1 cellular context compared by ENCODE assay signal in the genomic region with DNA sequence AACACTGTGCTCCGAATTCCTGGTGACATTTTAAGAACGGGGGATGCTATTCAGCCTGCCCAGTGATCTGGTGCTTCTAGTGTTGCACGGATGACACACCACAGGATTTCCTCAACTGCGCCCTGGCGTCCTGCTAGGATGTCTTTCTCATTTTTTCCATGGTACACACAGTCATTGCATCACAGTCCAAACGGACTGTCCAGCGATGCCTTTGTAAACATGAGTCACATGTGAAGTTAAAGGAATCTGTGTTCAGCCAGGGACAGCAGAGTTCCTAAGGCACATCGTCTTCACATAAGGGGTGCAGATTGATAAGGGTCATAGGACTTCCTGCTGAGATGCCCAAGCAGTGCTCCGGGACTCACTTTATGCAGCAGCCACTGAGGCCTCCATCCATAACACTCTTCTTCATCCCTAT.
TF ChIP-seq lines count a peak whose summit lies in the region.

No MANE protein-coding gene starts in this region.

TF ChIP-seq in HepG2, 621 proteins besides CTCF, POLR2A, EP300 and RAD21 (continued from another document and continues in another):
- TF ChIP-seq, protein P1, sequence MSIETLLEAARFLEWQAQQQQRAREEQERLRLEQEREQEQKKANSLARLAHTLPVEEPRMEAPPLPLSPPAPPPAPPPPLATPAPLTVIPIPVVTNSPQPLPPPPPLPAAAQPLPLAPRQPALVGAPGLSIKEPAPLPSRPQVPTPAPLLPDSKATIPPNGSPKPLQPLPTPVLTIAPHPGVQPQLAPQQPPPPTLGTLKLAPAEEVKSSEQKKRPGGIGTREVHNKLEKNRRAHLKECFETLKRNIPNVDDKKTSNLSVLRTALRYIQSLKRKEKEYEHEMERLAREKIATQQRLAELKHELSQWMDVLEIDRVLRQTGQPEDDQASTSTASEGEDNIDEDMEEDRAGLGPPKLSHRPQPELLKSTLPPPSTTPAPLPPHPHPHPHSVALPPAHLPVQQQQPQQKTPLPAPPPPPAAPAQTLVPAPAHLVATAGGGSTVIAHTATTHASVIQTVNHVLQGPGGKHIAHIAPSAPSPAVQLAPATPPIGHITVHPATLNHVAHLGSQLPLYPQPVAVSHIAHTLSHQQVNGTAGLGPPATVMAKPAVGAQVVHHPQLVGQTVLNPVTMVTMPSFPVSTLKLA (IDR thresholded peaks at IDR 0.05): peak; percentile 80
- TF ChIP-seq SNRNP70 (IDR thresholded peaks at IDR 0.05; ENCODE audit: low read depth, low read length): no peak
- peak; percentile 53 for TF ChIP-seq ZNF263 (CRISPR knock-in tag; IDR thresholded peaks at IDR 0.05)
- peak; percentile 86 for TF ChIP-seq SOX5 (CRISPR knock-in tag; IDR thresholded peaks at IDR 0.05; ENCODE audit: borderline replicate concordance)
- TF ChIP-seq ISX (CRISPR knock-in tag; conservative IDR thresholded peaks at IDR 0.05): no peak
- TF ChIP-seq, protein P2, sequence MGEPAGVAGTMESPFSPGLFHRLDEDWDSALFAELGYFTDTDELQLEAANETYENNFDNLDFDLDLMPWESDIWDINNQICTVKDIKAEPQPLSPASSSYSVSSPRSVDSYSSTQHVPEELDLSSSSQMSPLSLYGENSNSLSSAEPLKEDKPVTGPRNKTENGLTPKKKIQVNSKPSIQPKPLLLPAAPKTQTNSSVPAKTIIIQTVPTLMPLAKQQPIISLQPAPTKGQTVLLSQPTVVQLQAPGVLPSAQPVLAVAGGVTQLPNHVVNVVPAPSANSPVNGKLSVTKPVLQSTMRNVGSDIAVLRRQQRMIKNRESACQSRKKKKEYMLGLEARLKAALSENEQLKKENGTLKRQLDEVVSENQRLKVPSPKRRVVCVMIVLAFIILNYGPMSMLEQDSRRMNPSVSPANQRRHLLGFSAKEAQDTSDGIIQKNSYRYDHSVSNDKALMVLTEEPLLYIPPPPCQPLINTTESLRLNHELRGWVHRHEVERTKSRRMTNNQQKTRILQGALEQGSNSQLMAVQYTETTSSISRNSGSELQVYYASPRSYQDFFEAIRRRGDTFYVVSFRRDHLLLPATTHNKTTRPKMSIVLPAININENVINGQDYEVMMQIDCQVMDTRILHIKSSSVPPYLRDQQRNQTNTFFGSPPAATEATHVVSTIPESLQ (CRISPR knock-in tag; conservative IDR thresholded peaks at IDR 0.05): 0 out of 2 replicates have a peak, but pooled peaks have one; percentile 43
- TF ChIP-seq ZFP36L2 (CRISPR knock-in tag; IDR thresholded peaks at IDR 0.05): no peak
- TF ChIP-seq, protein P3, sequence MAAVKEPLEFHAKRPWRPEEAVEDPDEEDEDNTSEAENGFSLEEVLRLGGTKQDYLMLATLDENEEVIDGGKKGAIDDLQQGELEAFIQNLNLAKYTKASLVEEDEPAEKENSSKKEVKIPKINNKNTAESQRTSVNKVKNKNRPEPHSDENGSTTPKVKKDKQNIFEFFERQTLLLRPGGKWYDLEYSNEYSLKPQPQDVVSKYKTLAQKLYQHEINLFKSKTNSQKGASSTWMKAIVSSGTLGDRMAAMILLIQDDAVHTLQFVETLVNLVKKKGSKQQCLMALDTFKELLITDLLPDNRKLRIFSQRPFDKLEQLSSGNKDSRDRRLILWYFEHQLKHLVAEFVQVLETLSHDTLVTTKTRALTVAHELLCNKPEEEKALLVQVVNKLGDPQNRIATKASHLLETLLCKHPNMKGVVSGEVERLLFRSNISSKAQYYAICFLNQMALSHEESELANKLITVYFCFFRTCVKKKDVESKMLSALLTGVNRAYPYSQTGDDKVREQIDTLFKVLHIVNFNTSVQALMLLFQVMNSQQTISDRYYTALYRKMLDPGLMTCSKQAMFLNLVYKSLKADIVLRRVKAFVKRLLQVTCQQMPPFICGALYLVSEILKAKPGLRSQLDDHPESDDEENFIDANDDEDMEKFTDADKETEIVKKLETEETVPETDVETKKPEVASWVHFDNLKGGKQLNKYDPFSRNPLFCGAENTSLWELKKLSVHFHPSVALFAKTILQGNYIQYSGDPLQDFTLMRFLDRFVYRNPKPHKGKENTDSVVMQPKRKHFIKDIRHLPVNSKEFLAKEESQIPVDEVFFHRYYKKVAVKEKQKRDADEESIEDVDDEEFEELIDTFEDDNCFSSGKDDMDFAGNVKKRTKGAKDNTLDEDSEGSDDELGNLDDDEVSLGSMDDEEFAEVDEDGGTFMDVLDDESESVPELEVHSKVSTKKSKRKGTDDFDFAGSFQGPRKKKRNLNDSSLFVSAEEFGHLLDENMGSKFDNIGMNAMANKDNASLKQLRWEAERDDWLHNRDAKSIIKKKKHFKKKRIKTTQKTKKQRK (IDR thresholded peaks at IDR 0.05; ENCODE audit: low read length): no peak
- no peak for TF ChIP-seq RNF2 (conservative IDR thresholded peaks at IDR 0.05; ENCODE audit: low read depth)
- no peak for TF ChIP-seq ZNF24 (IDR thresholded peaks at IDR 0.05)
- TF ChIP-seq ZNF589 (CRISPR knock-in tag; conservative IDR thresholded peaks at IDR 0.05): peak; percentile 51; the same call in 1 of the 2 replicates
- TF ChIP-seq HMGA1 (CRISPR knock-in tag; conservative IDR thresholded peaks at IDR 0.05): no peak
- no peak for TF ChIP-seq NFE2 (CRISPR knock-in tag; IDR thresholded peaks at IDR 0.05)
- no peak for TF ChIP-seq ZSCAN22 (CRISPR knock-in tag; IDR thresholded peaks at IDR 0.05)
- TF ChIP-seq, protein P4, sequence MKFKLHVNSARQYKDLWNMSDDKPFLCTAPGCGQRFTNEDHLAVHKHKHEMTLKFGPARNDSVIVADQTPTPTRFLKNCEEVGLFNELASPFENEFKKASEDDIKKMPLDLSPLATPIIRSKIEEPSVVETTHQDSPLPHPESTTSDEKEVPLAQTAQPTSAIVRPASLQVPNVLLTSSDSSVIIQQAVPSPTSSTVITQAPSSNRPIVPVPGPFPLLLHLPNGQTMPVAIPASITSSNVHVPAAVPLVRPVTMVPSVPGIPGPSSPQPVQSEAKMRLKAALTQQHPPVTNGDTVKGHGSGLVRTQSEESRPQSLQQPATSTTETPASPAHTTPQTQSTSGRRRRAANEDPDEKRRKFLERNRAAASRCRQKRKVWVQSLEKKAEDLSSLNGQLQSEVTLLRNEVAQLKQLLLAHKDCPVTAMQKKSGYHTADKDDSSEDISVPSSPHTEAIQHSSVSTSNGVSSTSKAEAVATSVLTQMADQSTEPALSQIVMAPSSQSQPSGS (CRISPR knock-in tag; IDR thresholded peaks at IDR 0.05): peak; percentile 86
- TF ChIP-seq PRPF4 (IDR thresholded peaks at IDR 0.05; ENCODE audit: low read depth, low read length, poor library complexity, severe bottlenecking): no peak
- TF ChIP-seq TARDBP (CRISPR knock-in tag; IDR thresholded peaks at IDR 0.05): peak; percentile 91
- TF ChIP-seq HDAC6 (IDR thresholded peaks at IDR 0.05; ENCODE audit: low read depth, low read length): no peak
- TF ChIP-seq HDAC1 (CRISPR knock-in tag; IDR thresholded peaks at IDR 0.05): peak; percentile 88
- TF ChIP-seq ZNF225 (CRISPR knock-in tag; IDR thresholded peaks at IDR 0.05): no peak
- peak; percentile 72 for TF ChIP-seq TBL1XR1 (IDR thresholded peaks at IDR 0.05; ENCODE audit: borderline replicate concordance, low read length, partially characterized antibody)
- no peak for TF ChIP-seq POLR2AphosphoS5 (IDR thresholded peaks at IDR 0.05; ENCODE audit: low read depth, low read length)
- no peak for TF ChIP-seq ZNF451 (CRISPR knock-in tag; IDR thresholded peaks at IDR 0.05)
- no peak for TF ChIP-seq TAF1 (CRISPR knock-in tag; IDR thresholded peaks at IDR 0.05)
- peak; percentile 71; the same call in 1 of the 2 replicates for TF ChIP-seq ZFP1 (CRISPR knock-in tag; IDR thresholded peaks at IDR 0.05)
- TF ChIP-seq NR2F1 (CRISPR knock-in tag; IDR thresholded peaks at IDR 0.05): peak in 1 of 2 experiments; percentile 39; a peak in 1 of 4 replicates
- no peak for TF ChIP-seq RORA (CRISPR knock-in tag; IDR thresholded peaks at IDR 0.05)
- TF ChIP-seq MIER3 (CRISPR knock-in tag; IDR thresholded peaks at IDR 0.05; ENCODE audit: borderline replicate concordance): peak; percentile 96; the same call in 1 of the 2 replicates
- no peak for TF ChIP-seq ZNF775 (CRISPR knock-in tag; IDR thresholded peaks at IDR 0.05; ENCODE audit: borderline replicate concordance)
- TF ChIP-seq, protein P5, sequence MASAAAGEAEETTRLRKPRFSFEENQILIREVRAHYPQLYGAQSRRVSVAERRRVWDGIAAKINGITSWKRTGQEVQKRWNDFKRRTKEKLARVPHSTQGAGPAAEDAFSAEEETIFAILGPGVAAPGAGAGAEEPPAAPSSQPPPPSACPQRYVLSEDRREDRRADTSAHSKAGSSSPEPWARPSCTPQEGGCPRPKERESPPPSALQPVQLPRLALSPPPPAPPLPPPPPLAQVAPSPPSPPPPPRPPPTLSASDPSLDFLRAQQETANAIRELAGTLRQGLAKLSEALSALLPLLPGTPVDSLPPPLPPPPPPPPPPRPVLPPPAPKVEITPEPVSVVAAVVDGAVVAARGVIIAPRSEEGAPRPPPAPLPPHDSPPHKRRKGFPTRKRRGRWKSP (CRISPR knock-in tag; IDR thresholded peaks at IDR 0.05): peak; percentile 56; the same call in 1 of the 2 replicates
- no peak for TF ChIP-seq CBX2 (IDR thresholded peaks at IDR 0.05; ENCODE audit: low read depth, low read length)
- TF ChIP-seq CBX2 (CRISPR knock-in tag; IDR thresholded peaks at IDR 0.05; ENCODE audit: low read depth): peak; percentile 62; the same call in 1 of the 2 replicates
- TF ChIP-seq GPN1 (CRISPR knock-in tag; IDR thresholded peaks at IDR 0.05; ENCODE audit: borderline replicate concordance): no peak
- TF ChIP-seq, protein P6, sequence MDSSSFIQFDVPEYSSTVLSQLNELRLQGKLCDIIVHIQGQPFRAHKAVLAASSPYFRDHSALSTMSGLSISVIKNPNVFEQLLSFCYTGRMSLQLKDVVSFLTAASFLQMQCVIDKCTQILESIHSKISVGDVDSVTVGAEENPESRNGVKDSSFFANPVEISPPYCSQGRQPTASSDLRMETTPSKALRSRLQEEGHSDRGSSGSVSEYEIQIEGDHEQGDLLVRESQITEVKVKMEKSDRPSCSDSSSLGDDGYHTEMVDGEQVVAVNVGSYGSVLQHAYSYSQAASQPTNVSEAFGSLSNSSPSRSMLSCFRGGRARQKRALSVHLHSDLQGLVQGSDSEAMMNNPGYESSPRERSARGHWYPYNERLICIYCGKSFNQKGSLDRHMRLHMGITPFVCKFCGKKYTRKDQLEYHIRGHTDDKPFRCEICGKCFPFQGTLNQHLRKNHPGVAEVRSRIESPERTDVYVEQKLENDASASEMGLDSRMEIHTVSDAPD (CRISPR knock-in tag; IDR thresholded peaks at IDR 0.05): no peak
- TF ChIP-seq, protein P7, sequence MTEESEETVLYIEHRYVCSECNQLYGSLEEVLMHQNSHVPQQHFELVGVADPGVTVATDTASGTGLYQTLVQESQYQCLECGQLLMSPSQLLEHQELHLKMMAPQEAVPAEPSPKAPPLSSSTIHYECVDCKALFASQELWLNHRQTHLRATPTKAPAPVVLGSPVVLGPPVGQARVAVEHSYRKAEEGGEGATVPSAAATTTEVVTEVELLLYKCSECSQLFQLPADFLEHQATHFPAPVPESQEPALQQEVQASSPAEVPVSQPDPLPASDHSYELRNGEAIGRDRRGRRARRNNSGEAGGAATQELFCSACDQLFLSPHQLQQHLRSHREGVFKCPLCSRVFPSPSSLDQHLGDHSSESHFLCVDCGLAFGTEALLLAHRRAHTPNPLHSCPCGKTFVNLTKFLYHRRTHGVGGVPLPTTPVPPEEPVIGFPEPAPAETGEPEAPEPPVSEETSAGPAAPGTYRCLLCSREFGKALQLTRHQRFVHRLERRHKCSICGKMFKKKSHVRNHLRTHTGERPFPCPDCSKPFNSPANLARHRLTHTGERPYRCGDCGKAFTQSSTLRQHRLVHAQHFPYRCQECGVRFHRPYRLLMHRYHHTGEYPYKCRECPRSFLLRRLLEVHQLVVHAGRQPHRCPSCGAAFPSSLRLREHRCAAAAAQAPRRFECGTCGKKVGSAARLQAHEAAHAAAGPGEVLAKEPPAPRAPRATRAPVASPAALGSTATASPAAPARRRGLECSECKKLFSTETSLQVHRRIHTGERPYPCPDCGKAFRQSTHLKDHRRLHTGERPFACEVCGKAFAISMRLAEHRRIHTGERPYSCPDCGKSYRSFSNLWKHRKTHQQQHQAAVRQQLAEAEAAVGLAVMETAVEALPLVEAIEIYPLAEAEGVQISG (CRISPR knock-in tag; IDR thresholded peaks at IDR 0.05): peak; percentile 71
- TF ChIP-seq ZNF232 (CRISPR knock-in tag; IDR thresholded peaks at IDR 0.05; ENCODE audit: borderline replicate concordance): no peak
- no peak for TF ChIP-seq ZFYVE20 (CRISPR knock-in tag; IDR thresholded peaks at IDR 0.05; ENCODE audit: borderline replicate concordance, low read depth)
- no peak for TF ChIP-seq ZNF605 (CRISPR knock-in tag; IDR thresholded peaks at IDR 0.05)
- no peak for TF ChIP-seq ZNF709 (CRISPR knock-in tag; IDR thresholded peaks at IDR 0.05)
- TF ChIP-seq IKZF4 (CRISPR knock-in tag; IDR thresholded peaks at IDR 0.05; ENCODE audit: borderline replicate concordance, low read depth, not compliant biosample characterization): no peak
- TF ChIP-seq, protein P8, sequence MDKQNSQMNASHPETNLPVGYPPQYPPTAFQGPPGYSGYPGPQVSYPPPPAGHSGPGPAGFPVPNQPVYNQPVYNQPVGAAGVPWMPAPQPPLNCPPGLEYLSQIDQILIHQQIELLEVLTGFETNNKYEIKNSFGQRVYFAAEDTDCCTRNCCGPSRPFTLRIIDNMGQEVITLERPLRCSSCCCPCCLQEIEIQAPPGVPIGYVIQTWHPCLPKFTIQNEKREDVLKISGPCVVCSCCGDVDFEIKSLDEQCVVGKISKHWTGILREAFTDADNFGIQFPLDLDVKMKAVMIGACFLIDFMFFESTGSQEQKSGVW (CRISPR knock-in tag; IDR thresholded peaks at IDR 0.05; ENCODE audit: borderline replicate concordance): no peak
- TF ChIP-seq, protein P9, sequence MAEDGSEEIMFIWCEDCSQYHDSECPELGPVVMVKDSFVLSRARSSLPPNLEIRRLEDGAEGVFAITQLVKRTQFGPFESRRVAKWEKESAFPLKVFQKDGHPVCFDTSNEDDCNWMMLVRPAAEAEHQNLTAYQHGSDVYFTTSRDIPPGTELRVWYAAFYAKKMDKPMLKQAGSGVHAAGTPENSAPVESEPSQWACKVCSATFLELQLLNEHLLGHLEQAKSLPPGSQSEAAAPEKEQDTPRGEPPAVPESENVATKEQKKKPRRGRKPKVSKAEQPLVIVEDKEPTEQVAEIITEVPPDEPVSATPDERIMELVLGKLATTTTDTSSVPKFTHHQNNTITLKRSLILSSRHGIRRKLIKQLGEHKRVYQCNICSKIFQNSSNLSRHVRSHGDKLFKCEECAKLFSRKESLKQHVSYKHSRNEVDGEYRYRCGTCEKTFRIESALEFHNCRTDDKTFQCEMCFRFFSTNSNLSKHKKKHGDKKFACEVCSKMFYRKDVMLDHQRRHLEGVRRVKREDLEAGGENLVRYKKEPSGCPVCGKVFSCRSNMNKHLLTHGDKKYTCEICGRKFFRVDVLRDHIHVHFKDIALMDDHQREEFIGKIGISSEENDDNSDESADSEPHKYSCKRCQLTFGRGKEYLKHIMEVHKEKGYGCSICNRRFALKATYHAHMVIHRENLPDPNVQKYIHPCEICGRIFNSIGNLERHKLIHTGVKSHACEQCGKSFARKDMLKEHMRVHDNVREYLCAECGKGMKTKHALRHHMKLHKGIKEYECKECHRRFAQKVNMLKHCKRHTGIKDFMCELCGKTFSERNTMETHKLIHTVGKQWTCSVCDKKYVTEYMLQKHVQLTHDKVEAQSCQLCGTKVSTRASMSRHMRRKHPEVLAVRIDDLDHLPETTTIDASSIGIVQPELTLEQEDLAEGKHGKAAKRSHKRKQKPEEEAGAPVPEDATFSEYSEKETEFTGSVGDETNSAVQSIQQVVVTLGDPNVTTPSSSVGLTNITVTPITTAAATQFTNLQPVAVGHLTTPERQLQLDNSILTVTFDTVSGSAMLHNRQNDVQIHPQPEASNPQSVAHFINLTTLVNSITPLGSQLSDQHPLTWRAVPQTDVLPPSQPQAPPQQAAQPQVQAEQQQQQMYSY (CRISPR knock-in tag; IDR thresholded peaks at IDR 0.05): 0 out of 2 replicates have a peak, but pooled peaks have one; percentile 28
